ENCODE assay signal across 29 cellular contexts in genomic region chr13:91417660-91418325, GRCh38. TPM values are rescaled to one million over a fixed set of nuclear protein-coding genes. Genes with fewer than 3 reads are reported as not detected.
DNase-seq lines count a peak whose midpoint lies in the region; ATAC-seq, FAIRE-seq and TF ChIP-seq lines count a peak whose summit lies in the region.
"Had no signal": no experiment of that assay in that cellular context is flagged by ENCODE, and none has a peak within 500 bp of the region (broad histone marks: within the 10 kb centered on the region; RNA-seq: fewer than 3 reads in every experiment).

No MANE protein-coding gene starts in this region.

- H3K4me2 ChIP-seq in GM12878 (ENCODE audit: control insufficient read depth, insufficient read depth), result no peak overlapping the region

- intact Hi-C loops in GM12878 (cut with micrococcal nuclease; ENCODE audit: unreplicated experiment), result no loop called here

- POLR2A ChIA-PET in GM12878 (lab: Charles Lee), result no interaction called here

- TF ChIP-seq RAD21 in GM12878 (IDR thresholded peaks at IDR 0.05; ENCODE audit: insufficient read depth, low read depth, low read length), result no peak

- no peak for TF ChIP-seq EP300 in GM12878 (IDR thresholded peaks at IDR 0.05; ENCODE audit: borderline replicate concordance in 1 of 2, control insufficient read depth in 1 of 2, low read depth in 2 of 2, low read length in 2 of 2)

- no peak overlapping the region for H3K4me3 ChIP-seq in GM12878
- H3K4me3 ChIP-seq: body of pancreas, GM23248, psoas muscle, testis had no signal

- no peaks in the 10 kb centered on the region for H3K36me3 ChIP-seq in GM12878 (ENCODE audit: control insufficient read depth in 2 of 2, insufficient read depth in 2 of 2, low read length in 1 of 2)
- H3K36me3 ChIP-seq: neutrophil had no signal

- H3K79me2 ChIP-seq in GM12878 (ENCODE audit: control insufficient read depth, insufficient read depth, low read length), result no peaks in the 10 kb centered on the region

- CTCF ChIA-PET in GM12878 (lab: Yijun Ruan, JAX), result no interaction called here

- in situ Hi-C loops in GM12878 (cut with MboI), result no loop called here

- H3K9me3 Mint-ChIP-seq in activated T-cell treated with anti-CD3 and anti-CD28 coated beads, Interleukin-2, amount 50 U/mL, for 72 hours, result no peaks in the 10 kb centered on the region
- H3K9me3 Mint-ChIP-seq in HFFc6, result no peaks in the 10 kb centered on the region
- H3K9me3 Mint-ChIP-seq: activated CD4-positive, alpha-beta T cell treated with anti-CD3 and anti-CD28 coated beads, Interleukin-2, amount 10 ng/mL, durations not matched to agents 7 days and 5 days; activated naive CD8-positive, alpha-beta T cell treated with anti-CD3 and anti-CD28 coated beads, Interleukin-2, amount 10 ng/mL, durations not matched to agents 7 days and 5 days; CD8-positive, alpha-beta T cell had no signal

- no peak for TF ChIP-seq POLR2A in GM12878 (IDR thresholded peaks at IDR 0.05; ENCODE audit: low read depth, low read length)

- H3K9me3 ChIP-seq in GM12878 (replicated peaks; ENCODE audit: control insufficient read depth, insufficient read depth, low read length), result no peaks in the 10 kb centered on the region
- H3K9me3 ChIP-seq: body of pancreas, neutrophil, psoas muscle, testis had no signal

- RAD21 ChIA-PET in GM12878 (lab: Charles Lee; ENCODE audit: unreplicated experiment), result no interaction called here

- TF ChIP-seq CTCF in GM12878 (IDR thresholded peaks at IDR 0.05 in 2 of 3, conservative IDR thresholded peaks at IDR 0.05 in 1 of 3; ENCODE audit: control insufficient read depth in 2 of 3, extremely low read depth in 1 of 3, insufficient read depth in 1 of 3, low read depth in 3 of 3, low read length in 3 of 3) (no peak), HFFc6 (IDR thresholded peaks at IDR 0.05) (no peak)

- 36% methylated on average over 6 of the region's 6 CpGs for WGBS in GM12878 (ENCODE audit: insufficient coverage, insufficient replicate concordance, low lambda C conversion rate, missing lambda C conversion rate)

- no peak overlapping the region for H3K9ac ChIP-seq in GM12878 (ENCODE audit: control insufficient read depth, insufficient read depth, low read length)
- H3K9ac ChIP-seq: GM23248 had no signal

- no peak for FAIRE-seq in GM12878 (lab: Jason Lieb, UNC)
- no peak for FAIRE-seq in GM19239 (lab: Jason Lieb, UNC)
- FAIRE-seq: islet of Langerhans had no signal

- no peaks in the 10 kb centered on the region for H3K36me3 Mint-ChIP-seq in activated T-cell treated with anti-CD3 and anti-CD28 coated beads, Interleukin-2, amount 50 U/mL, for 72 hours (ENCODE audit: insufficient read depth in 2 of 2)
- H3K36me3 Mint-ChIP-seq in HFFc6 (ENCODE audit: low read depth), result no peaks in the 10 kb centered on the region
- H3K36me3 Mint-ChIP-seq: activated naive CD8-positive, alpha-beta T cell treated with anti-CD3 and anti-CD28 coated beads, Interleukin-2, amount 10 ng/mL, durations not matched to agents 7 days and 5 days; CD8-positive, alpha-beta T cell had no signal

- SMC1A ChIA-PET in GM12878 (lab: Charles Lee; ENCODE audit: uncharacterized antibody, unreplicated experiment), result no interaction called here

- no peak overlapping the region for H2AFZ ChIP-seq in GM12878 (ENCODE audit: control insufficient read depth, low read depth, low read length)
- H2AFZ ChIP-seq: GM23248 had no signal

- H4K20me1 ChIP-seq in GM12878 (ENCODE audit: control insufficient read depth, insufficient read depth), result no peaks in the 10 kb centered on the region

- H3K4me1 Mint-ChIP-seq in activated T-cell treated with anti-CD3 and anti-CD28 coated beads, Interleukin-2, amount 50 U/mL, for 72 hours (ENCODE audit: low read depth), result peaks cover 8% of the 10 kb centered on the region
- H3K4me1 Mint-ChIP-seq in HFFc6 (ENCODE audit: low read depth), result no peaks in the 10 kb centered on the region
- H3K4me1 Mint-ChIP-seq: activated CD4-positive, alpha-beta T cell treated with anti-CD3 and anti-CD28 coated beads, Interleukin-2, amount 10 ng/mL, durations not matched to agents 7 days and 5 days had no signal

- H3K4me3 Mint-ChIP-seq in activated T-cell treated with anti-CD3 and anti-CD28 coated beads, Interleukin-2, amount 50 U/mL, for 72 hours, result no peak overlapping the region
- H3K4me3 Mint-ChIP-seq in HFFc6, result no peak overlapping the region
- H3K4me3 Mint-ChIP-seq: activated CD4-positive, alpha-beta T cell treated with anti-CD3 and anti-CD28 coated beads, Interleukin-2, amount 10 ng/mL, durations not matched to agents 7 days and 5 days; activated naive CD8-positive, alpha-beta T cell treated with anti-CD3 and anti-CD28 coated beads, Interleukin-2, amount 10 ng/mL, durations not matched to agents 7 days and 5 days; CD8-positive, alpha-beta T cell had no signal

- BruUV-seq in GM12878 (replicated peaks; lab: Mats Ljungman, UMichigan), result no TSS peak

- H3K27ac ChIP-seq in GM12878 (ENCODE audit: control insufficient read depth, insufficient read depth), result no peak overlapping the region
- H3K27ac ChIP-seq: body of pancreas, GM23248, neutrophil, psoas muscle, testis had no signal

- peaks cover 16% of the 10 kb centered on the region for H3K27me3 Mint-ChIP-seq in activated T-cell treated with anti-CD3 and anti-CD28 coated beads, Interleukin-2, amount 50 U/mL, for 72 hours (ENCODE audit: low read depth)
- H3K27me3 Mint-ChIP-seq in HFFc6 (ENCODE audit: insufficient read depth), result no peaks in the 10 kb centered on the region; the same call in 1 of the 2 replicates

- H3K4me1 ChIP-seq in GM12878 (ENCODE audit: control insufficient read depth, insufficient read depth, low read length), result 0 out of 2 replicates have a peak, but pooled peaks cover 2% of the 10 kb centered on the region
- H3K4me1 ChIP-seq: body of pancreas, psoas muscle, testis had no signal

- H3K27ac Mint-ChIP-seq in activated T-cell treated with anti-CD3 and anti-CD28 coated beads, Interleukin-2, amount 50 U/mL, for 72 hours, result no peak overlapping the region
- no peak overlapping the region for H3K27ac Mint-ChIP-seq in HFFc6
- H3K27ac Mint-ChIP-seq: activated CD4-positive, alpha-beta T cell treated with anti-CD3 and anti-CD28 coated beads, Interleukin-2, amount 10 ng/mL, durations not matched to agents 7 days and 5 days; activated naive CD8-positive, alpha-beta T cell treated with anti-CD3 and anti-CD28 coated beads, Interleukin-2, amount 10 ng/mL, durations not matched to agents 7 days and 5 days; CD8-positive, alpha-beta T cell had no signal

- DNase-seq in activated T-cell treated with anti-CD3 and anti-CD28 coated beads, Interleukin-2, amount 50 U/mL, for 72 hours, result no peak
- no peak for DNase-seq in activated T-cell treated with anti-CD3 and anti-CD28 coated beads, Interleukin-2, amount 50 U/mL, for 1 hour
- DNase-seq in GM12878 (ENCODE audit: low read depth, low spot score) (no peak), HFFc6 (no peak), GM19239 (ENCODE audit: insufficient read length, low spot score) (no peak)
- DNase-seq in activated CD8-positive, alpha-beta memory T cell treated with anti-CD3 and anti-CD28 coated beads, Interleukin-2, amount 50 U/mL, for 48 hours, result no peak
- DNase-seq in stimulated activated CD4-positive, alpha-beta T cell treated with anti-CD3 and anti-CD28 coated beads, Interleukin-2, amount 100 ng/mL, for 48 hours, result no peak
- DNase-seq: 8988T; activated CD4-positive, alpha-beta T cell treated with anti-CD3 and anti-CD28 coated beads, Interleukin-2, amount 10 ng/mL, durations not matched to agents 7 days and 5 days; activated CD8-positive, alpha-beta memory T cell treated with anti-CD3 and anti-CD28 coated beads, Interleukin-2, amount 50 U/mL, for 4 hours; activated effector memory CD4-positive, alpha-beta T cell treated with Interleukin-2 at 50 U/mL for 16 hours; activated naive CD8-positive, alpha-beta T cell treated with anti-CD3 and anti-CD28 coated beads, Interleukin-2, amount 10 ng/mL, durations not matched to agents 7 days and 5 days; body of pancreas; CD8-positive, alpha-beta T cell; DMS153; effector CD4-positive, alpha-beta T cell; erythroblast; foreskin fibroblast; GM23248; KG1; NCI-H1436 treated with DMSO at 0.1 percent for 48 hours; NCI-H2171 treated with DMSO at 0.1 percent for 48 hours; NCI-H526 treated with DMSO at 0.1 percent for 48 hours; psoas muscle; testis had no signal

- peak; percentile 51 to 74 for ATAC-seq in activated T-cell treated with anti-CD3 and anti-CD28 coated beads, Interleukin-2, amount 50 U/mL, for 72 hours (replicated peaks in 1 of 2)
- peak; percentile 77 for ATAC-seq in HG02610 (IDR thresholded peaks at IDR 0.05; ENCODE audit: unreplicated experiment)
- peak; percentile 58 for ATAC-seq in GM12878
- ATAC-seq: body of pancreas; CD8-positive, alpha-beta T cell; psoas muscle had no signal

- no peaks in the 10 kb centered on the region for H3K27me3 ChIP-seq in GM12878 (replicated peaks in 1 of 2; ENCODE audit: control insufficient read depth in 2 of 2, insufficient read depth in 2 of 2, low read length in 1 of 2)
- H3K27me3 ChIP-seq: body of pancreas, neutrophil, testis had no signal

TF ChIP-seq in GM12878, 131 proteins besides CTCF, POLR2A, EP300 and RAD21 (continues in another document):
- TF ChIP-seq DPF2 (IDR thresholded peaks at IDR 0.05), result no peak
- no peak for TF ChIP-seq SIN3A (IDR thresholded peaks at IDR 0.05; ENCODE audit: low read depth, low read length)
- no peak for TF ChIP-seq RAD51 (IDR thresholded peaks at IDR 0.05)
- TF ChIP-seq EZH2 (IDR thresholded peaks at IDR 0.05; ENCODE audit: borderline replicate concordance, control insufficient read depth, low read depth, low read length), result no peak

RNA-seq across cellular contexts. Expression of gene GPC5, which starts 19.4 kb away (rescaled TPM):
- under 1 TPM in 1 of 2 donors, not detected in 1; 0.14 TPM for total RNA-seq in activated T-cell treated with anti-CD3 and anti-CD28 coated beads, Interleukin-2, amount 50 U/mL, for 72 hours
- 54.8 and 55.7 TPM in 2 replicates for total RNA-seq in GM12878 (2013; cell fraction: nucleolus; rRNA removed)
- total RNA-seq in GM12878 (2014; rRNA removed) (0.45 and 1.0 TPM in 2 replicates), GM12878 (2014; rRNA removed; fragmentation: Illumina TruSeq; extraction: Trizol) (0.13 and 0.60 TPM in 2 replicates), GM12878 (2021) (0.32 and 0.44 TPM in 2 replicates)
- 0.80 TPM for polyA plus RNA-seq in GM12878 (2011; ENCODE audit: low read depth)
- polyA plus RNA-seq in GM12878 (2011; rRNA removed) (0.49 and 0.87 TPM in 2 replicates), GM12878 (2014; fragmentation: Illumina TruSeq; extraction: Trizol) (0.43 and 0.47 TPM in 2 replicates), GM12878 (2014; fragmentation: Nextera tagmentation; extraction: Ambion mirVana) (under 1 TPM in 1 of 2 experiments, not detected in 1; 0.05 TPM), GM12878 (2014; rRNA removed) (0.19 and 0.41 TPM in 2 replicates), GM12878 (2016; fragmentation: Nextera tagmentation; extraction: Ambion mirVana) (under 1 TPM; 0.39 to 0.47 TPM)
- polyA plus RNA-seq in GM12878 (2011; cell fraction: cytosol; rRNA removed), result 0.78 and 0.87 TPM in 2 replicates
- polyA plus RNA-seq in GM12878 (2011; cell fraction: nucleus; rRNA removed), result 1.1 and 2.2 TPM in 2 replicates
- 0.95 and 1.6 TPM in 2 replicates for polyA plus RNA-seq in GM12878 (2012)
- 5.3 and 7.9 TPM in 2 replicates for polyA minus RNA-seq in GM12878 (2011; rRNA and poly(A)+ RNA removed)
- not detected in 2 replicates for polyA minus RNA-seq in GM12878 (2011; cell fraction: cytosol; rRNA and poly(A)+ RNA removed)
- polyA minus RNA-seq in GM12878 (2011; cell fraction: nucleus; rRNA and poly(A)+ RNA removed), result 6.9 and 9.1 TPM in 2 replicates
- under 1 TPM in 1 of 6 experiments, not detected in 5; 0.06 TPM for total RNA-seq in HFFc6 (2021; fragmentation: NEBNext Ultra II Directional; extraction: Animal tissue kit (Norgen Biotek cat#: 25700))
- total RNA-seq: body of pancreas, HT-29, psoas muscle had no signal
- polyA plus RNA-seq: GM23248 had no signal
